Comparison of ENCODE assay signal across 7 cellular contexts in genomic region chr1:31714442-31715096, GRCh38. TPM values are rescaled to one million over a fixed set of nuclear protein-coding genes. Genes with fewer than 3 reads are reported as not detected.
A peak's percentile ranks its signal among the peaks of the same experiment; 100 is the strongest.
DNase-seq lines count a peak whose midpoint lies in the region; ATAC-seq, FAIRE-seq and TF ChIP-seq lines count a peak whose summit lies in the region.

No MANE protein-coding gene starts in this region.

- in situ Hi-C loops in GM13977 (cut with MboI; ENCODE audit: low pct_unique_long_range_greater_than_20kb, low sequenced_read_pairs, unreplicated experiment) = loop anchor here (10.0 kb wide), 1 partner anchor 50 kb away; no protein-coding TSS in a partner anchor
- in situ Hi-C loops in GM12878 (cut with MboI) = no loop called here
- in situ Hi-C loops in gastrocnemius medialis (cut with MboI; ENCODE audit: low sequenced_read_pairs in 4 of 4) = loop anchor here in 1 of 4 donors (10.0 kb wide), 1 partner anchor 50 kb away; no protein-coding TSS in a partner anchor

- H3K4me3 ChIP-seq in PC-3 (ENCODE audit: low read length) = peak overlapping the region; percentile 66
- peak overlapping the region; percentile 32; the same call in 1 of the 2 replicates for H3K4me3 ChIP-seq in GM12878
- peak overlapping the region; percentile 29 for H3K4me3 ChIP-seq in iPS-11a (ENCODE audit: low read depth, low read length)
- H3K4me3 ChIP-seq in gastrocnemius medialis = peak overlapping the region; percentile 50 to 80 (median 64)

- no peaks in the 10 kb centered on the region for H4K20me1 ChIP-seq in PC-3 (ENCODE audit: low read length)
- H4K20me1 ChIP-seq in GM12878 (ENCODE audit: control insufficient read depth, insufficient read depth) = no peaks in the 10 kb centered on the region; the same call in 1 of the 2 replicates

- no peaks in the 10 kb centered on the region for H3K36me3 ChIP-seq in PC-3 (ENCODE audit: low read depth, low read length)
- H3K36me3 ChIP-seq in GM12878 (ENCODE audit: control insufficient read depth in 2 of 2, insufficient read depth in 2 of 2, low read length in 1 of 2) = no peaks in the 10 kb centered on the region
- no peaks in the 10 kb centered on the region for H3K36me3 ChIP-seq in gastrocnemius medialis

- SMC1A ChIA-PET in GM12878 (lab: Charles Lee; ENCODE audit: uncharacterized antibody, unreplicated experiment) = interaction anchor here (1.0 to 1.3 kb wide), 3 partner anchors 30 to 294 kb away, joined by 3 to 10 read pairs (median 5); no protein-coding TSS in a partner anchor

- peak overlapping the region; percentile 92 for H3K4me2 ChIP-seq in PC-3 (ENCODE audit: low read length)
- peak overlapping the region; percentile 71; the same call in 1 of the 2 replicates for H3K4me2 ChIP-seq in GM12878 (ENCODE audit: control insufficient read depth, insufficient read depth)

- H3K79me2 ChIP-seq in PC-3 (ENCODE audit: low read length) (no peaks in the 10 kb centered on the region), GM12878 (ENCODE audit: control insufficient read depth, insufficient read depth, low read length) (no peaks in the 10 kb centered on the region)

- ATAC-seq in PC-3 (peak; percentile 14), GM12878 (peak; percentile 64), gastrocnemius medialis (peak; percentile 62 to 65), HG02938 (IDR thresholded peaks at IDR 0.05; ENCODE audit: unreplicated experiment) (no peak)

- H3K9me3 ChIP-seq in PC-3 (ENCODE audit: low read length) (no peaks in the 10 kb centered on the region), GM12878 (replicated peaks; ENCODE audit: control insufficient read depth, insufficient read depth, low read length) (no peaks in the 10 kb centered on the region), gastrocnemius medialis (no peaks in the 10 kb centered on the region)

- peak overlapping the region; percentile 93 for H2AFZ ChIP-seq in PC-3 (ENCODE audit: low read length)
- peak overlapping the region; percentile 26; the same call in 1 of the 2 replicates for H2AFZ ChIP-seq in GM12878 (ENCODE audit: control insufficient read depth, low read depth, low read length)

- TF ChIP-seq POLR2A in GM12878 (IDR thresholded peaks at IDR 0.05; ENCODE audit: low read depth, low read length) (no peak), gastrocnemius medialis (IDR thresholded peaks at IDR 0.05) (no peak)

- CTCF ChIA-PET in PC-3 (lab: Charles Lee) (interaction anchor here (1.2 to 1.5 kb wide), 2 partner anchors 75 to 218 kb away, joined by 3 to 9 read pairs; no protein-coding TSS in a partner anchor), GM12878 (lab: Yijun Ruan, JAX) (interaction anchor here (0.8 to 6.9 kb wide), 12 partner anchors 11 to 414 kb away, joined by 3 to 70 read pairs (median 3); partner anchors contain the start of gene COL16A1)

- intact Hi-C loops in PC-3 (cut with micrococcal nuclease) (loop anchor here (1.0 to 5.0 kb wide), 3 partner anchors 44 to 75 kb away; partner anchors contain the start of gene ADGRB2), GM12878 (cut with micrococcal nuclease; ENCODE audit: unreplicated experiment) (loop anchor here (1.0 kb wide), 1 partner anchor 75 kb away; no protein-coding TSS in a partner anchor), gastrocnemius medialis (cut with DNase I; ENCODE audit: low total_unique reads) (loop anchor here (1.0 to 2.0 kb wide), 5 partner anchors 14 to 75 kb away; partner anchors contain the start of gene PEF1)

- RAD21 ChIA-PET in GM12878 (lab: Charles Lee; ENCODE audit: unreplicated experiment) = interaction anchor here (0.6 to 4.2 kb wide), 10 partner anchors 10 to 81 kb away, joined by 3 to 17 read pairs (median 4); no protein-coding TSS in a partner anchor

- no peaks in the 10 kb centered on the region for H3F3A ChIP-seq in PC-3 (ENCODE audit: low read length, unreplicated experiment)

- DNase-seq in GM13977 (ENCODE audit: low spot score) (no peak), PC-3 (peak; percentile 57), GM12878 (ENCODE audit: low read depth, low spot score) (no peak), gastrocnemius medialis (peak; percentile 31 to 77), NCI-H2107 treated with DMSO at 0.1 percent for 48 hours (lab: John Stamatoyannopoulos, UW; ENCODE audit: unreplicated experiment) (no peak)

- H3K9ac ChIP-seq in PC-3 (ENCODE audit: low read length) (peak overlapping the region; percentile 56), GM12878 (ENCODE audit: control insufficient read depth, insufficient read depth, low read length) (no peak overlapping the region)

- POLR2A ChIA-PET in PC-3 (lab: Charles Lee; ENCODE audit: unreplicated experiment) (interaction anchor here (0.6 kb wide), 1 partner anchor 75 kb away, joined by 3 read pairs; no protein-coding TSS in a partner anchor), GM12878 (lab: Charles Lee) (interaction anchor here (0.5 to 1.9 kb wide), 2 partner anchors 10 to 562 kb away, joined by 4 to 5 read pairs; partner anchors contain the start of gene COL16A1)

- peak; percentile 26; the same call in 1 of the 2 replicates for TF ChIP-seq RAD21 in GM12878 (IDR thresholded peaks at IDR 0.05; ENCODE audit: insufficient read depth, low read depth, low read length)

- WGBS in GM12878 (ENCODE audit: insufficient coverage, insufficient replicate concordance, low lambda C conversion rate, missing lambda C conversion rate) = 4% methylated on average over 32 of the region's 39 CpGs

- peak; percentile 76 for TF ChIP-seq CTCF in GM13977 (IDR thresholded peaks at IDR 0.05; ENCODE audit: extremely low read depth, insufficient read depth, missing control alignments)
- peak; percentile 70 for TF ChIP-seq CTCF in PC-3 (conservative IDR thresholded peaks at IDR 0.05; ENCODE audit: low read depth, low read length)
- TF ChIP-seq CTCF in GM12878 (IDR thresholded peaks at IDR 0.05 in 2 of 3, conservative IDR thresholded peaks at IDR 0.05 in 1 of 3; ENCODE audit: control insufficient read depth in 2 of 3, extremely low read depth in 1 of 3, insufficient read depth in 1 of 3, low read depth in 3 of 3, low read length in 3 of 3) = peak; percentile 38 to 55 (median 47); a peak in 5 of 6 replicates
- TF ChIP-seq CTCF in gastrocnemius medialis (IDR thresholded peaks at IDR 0.05 in 4 of 5, conservative IDR thresholded peaks at IDR 0.05 in 1 of 5) = peak in 3 of 5 experiments; percentile 23 to 59 (median 52)

- H3K4me1 ChIP-seq in PC-3 (ENCODE audit: insufficient read depth, low read length) (peaks cover 53% of the 10 kb centered on the region), GM12878 (ENCODE audit: control insufficient read depth, insufficient read depth, low read length) (peaks cover 4% of the 10 kb centered on the region; the same call in 1 of the 2 replicates), gastrocnemius medialis (peaks cover 4 to 22% of the 10 kb centered on the region in 2 donors)

- no peaks in the 10 kb centered on the region for H3K9me2 ChIP-seq in PC-3 (replicated peaks; ENCODE audit: low read length)

- H3K27me3 ChIP-seq in PC-3 (ENCODE audit: low read length) = no peaks in the 10 kb centered on the region
- H3K27me3 ChIP-seq in GM12878 (replicated peaks in 1 of 2; ENCODE audit: control insufficient read depth in 2 of 2, insufficient read depth in 2 of 2, low read length in 1 of 2) = peaks cover 0 to 6% of the 10 kb centered on the region in 2 experiments; a peak in 1 of 4 replicates
- H3K27me3 ChIP-seq in gastrocnemius medialis = no peaks in the 10 kb centered on the region

- no peak for FAIRE-seq in GM12878 (lab: Jason Lieb, UNC)

- BruUV-seq in PC-3 (replicated peaks; lab: Mats Ljungman, UMichigan) (no TSS peak), GM12878 (replicated peaks; lab: Mats Ljungman, UMichigan) (no TSS peak)

- TF ChIP-seq EP300 in GM12878 (IDR thresholded peaks at IDR 0.05; ENCODE audit: borderline replicate concordance in 1 of 2, control insufficient read depth in 1 of 2, low read depth in 2 of 2, low read length in 2 of 2) = no peak

- H3K27ac ChIP-seq in PC-3 (ENCODE audit: low read length) (peak overlapping the region; percentile 60), GM12878 (ENCODE audit: control insufficient read depth, insufficient read depth) (no peak overlapping the region), gastrocnemius medialis (peak overlapping the region; percentile 84 to 97 (median 94))

RNA-seq across cellular contexts. Expression of gene COL16A1, which starts 10.8 kb away (rescaled TPM):
- total RNA-seq in PC-3 (2014; rRNA removed) (1.7 and 5.0 TPM in 2 replicates), GM12878 (2014; rRNA removed) (0.60 and 0.79 TPM in 2 replicates), GM12878 (2014; rRNA removed; fragmentation: Illumina TruSeq; extraction: Trizol) (0.63 and 0.92 TPM in 2 replicates), GM12878 (2021) (3.7 and 3.9 TPM in 2 replicates), gastrocnemius medialis (10 to 100 TPM in 1 of 4 donors, 1 to 10 TPM in 3; 4.3 to 11.4 (median 5.3) TPM)
- total RNA-seq in GM12878 (2013; cell fraction: nucleolus; rRNA removed) = 6.3 and 9.6 TPM in 2 replicates
- 0.12 TPM for polyA plus RNA-seq in GM12878 (2011; ENCODE audit: low read depth)
- polyA plus RNA-seq in GM12878 (2011; rRNA removed) (2.0 and 3.1 TPM in 2 replicates), GM12878 (2014; fragmentation: Illumina TruSeq; extraction: Trizol) (0.40 and 0.65 TPM in 2 replicates), GM12878 (2014; fragmentation: Nextera tagmentation; extraction: Ambion mirVana) (under 1 TPM; 0.02 to 0.04 TPM), GM12878 (2014; rRNA removed) (1.5 and 1.6 TPM in 2 replicates), GM12878 (2016; fragmentation: Nextera tagmentation; extraction: Ambion mirVana) (under 1 TPM; 0.14 to 0.56 TPM)
- polyA plus RNA-seq in GM12878 (2011; cell fraction: cytosol; rRNA removed) = 2.2 and 3.6 TPM in 2 replicates
- 30.0 and 30.6 TPM in 2 replicates for polyA plus RNA-seq in GM12878 (2011; cell fraction: nucleus; rRNA removed)
- 1.1 and 1.4 TPM in 2 replicates for polyA plus RNA-seq in GM12878 (2012)
- 2.1 and 4.5 TPM in 2 replicates for polyA minus RNA-seq in GM12878 (2011; rRNA and poly(A)+ RNA removed)
- polyA minus RNA-seq in GM12878 (2011; cell fraction: cytosol; rRNA and poly(A)+ RNA removed) = 0.73 and 1.1 TPM in 2 replicates
- 6.5 and 7.7 TPM in 2 replicates for polyA minus RNA-seq in GM12878 (2011; cell fraction: nucleus; rRNA and poly(A)+ RNA removed)

RNA-seq across cellular contexts. Expression of gene ADGRB2, which starts 49.6 kb away (rescaled TPM):
- total RNA-seq in PC-3 (2014; rRNA removed) (12.3 and 15.7 TPM in 2 replicates), GM12878 (2014; rRNA removed) (0.11 TPM in 2 replicates), GM12878 (2014; rRNA removed; fragmentation: Illumina TruSeq; extraction: Trizol) (0.18 TPM in 1 of 2 replicates, not detected in the other), GM12878 (2021) (0.27 and 0.33 TPM in 2 replicates), gastrocnemius medialis (1 to 10 TPM in 3 of 4 donors, not detected in 1; 1.1 to 2.2 (median 1.7) TPM)
- total RNA-seq in GM12878 (2013; cell fraction: nucleolus; rRNA removed) = 0.91 and 1.6 TPM in 2 replicates
- not detected for polyA plus RNA-seq in GM12878 (2011; ENCODE audit: low read depth)
- polyA plus RNA-seq in GM12878 (2011; rRNA removed) (0.13 and 0.20 TPM in 2 replicates), GM12878 (2014; fragmentation: Illumina TruSeq; extraction: Trizol) (not detected in 2 replicates), GM12878 (2014; fragmentation: Nextera tagmentation; extraction: Ambion mirVana) (not detected), GM12878 (2014; rRNA removed) (0.06 and 0.18 TPM in 2 replicates), GM12878 (2016; fragmentation: Nextera tagmentation; extraction: Ambion mirVana) (under 1 TPM in 1 of 2 experiments, not detected in 1; 0.11 TPM)
- 0.42 and 0.43 TPM in 2 replicates for polyA plus RNA-seq in GM12878 (2011; cell fraction: cytosol; rRNA removed)
- polyA plus RNA-seq in GM12878 (2011; cell fraction: nucleus; rRNA removed) = 3.0 and 3.2 TPM in 2 replicates
- polyA plus RNA-seq in GM12878 (2012) = 0.09 and 0.18 TPM in 2 replicates
- 0.22 and 0.26 TPM in 2 replicates for polyA minus RNA-seq in GM12878 (2011; rRNA and poly(A)+ RNA removed)
- polyA minus RNA-seq in GM12878 (2011; cell fraction: cytosol; rRNA and poly(A)+ RNA removed) = not detected in 2 replicates
- 0.29 and 0.48 TPM in 2 replicates for polyA minus RNA-seq in GM12878 (2011; cell fraction: nucleus; rRNA and poly(A)+ RNA removed)

Comparison
In these comparisons a context has a peak if more than half of its experiments do, and no peak if none do; other contexts are left out.
1. DNase-seq: peak in PC-3 (single experiment) and gastrocnemius medialis (2 of 2); none in GM13977 (single experiment), GM12878 (single experiment) and NCI-H2107 treated with DMSO at 0.1 percent for 48 hours (single experiment).
2. Peak in every context shown above with its lines, with median percentiles within 50 percentile points of each other: CTCF ChIP-seq and H3K4me3 ChIP-seq.